20 cellular contexts compared by ENCODE assay signal in the genomic region with DNA sequence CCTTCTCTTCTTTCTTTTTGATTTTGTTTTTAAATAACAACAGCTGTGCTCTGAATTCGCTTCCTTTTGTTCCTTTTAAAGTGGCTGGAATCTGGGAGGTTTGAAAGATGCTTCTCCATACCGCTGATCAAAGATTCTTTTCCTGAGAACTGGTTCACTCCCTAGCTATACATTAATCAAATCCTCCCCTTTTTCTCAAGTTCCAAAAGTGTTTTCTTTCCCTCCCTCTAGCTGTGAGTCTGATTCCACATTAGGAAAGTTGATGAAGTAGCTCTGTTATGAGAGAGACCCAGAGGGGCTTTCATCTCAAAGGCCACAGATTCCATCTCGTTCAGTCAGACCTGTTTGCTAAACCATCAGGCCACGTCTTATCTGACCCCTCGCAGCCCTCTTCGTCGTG.
DNase-seq lines count a peak whose midpoint lies in the region; ATAC-seq and TF ChIP-seq lines count a peak whose summit lies in the region.
"Had no signal": no experiment of that assay in that cellular context is flagged by ENCODE, and none has a peak within 500 bp of the region (broad histone marks: within the 10 kb centered on the region; RNA-seq: fewer than 3 reads in every experiment).

No MANE protein-coding gene starts in this region.

- intact Hi-C loops in Right ventricle myocardium superior (cut with DNase I) = no loop called here
- intact Hi-C loops in esophagus squamous epithelium (cut with DNase I) = no loop called here

- no peaks in the 10 kb centered on the region for H3K36me3 ChIP-seq in GM23338 (ENCODE audit: insufficient read depth)
- H3K36me3 ChIP-seq in mesodermal cell (ENCODE audit: control insufficient read depth, insufficient read depth, low read length) = no peaks in the 10 kb centered on the region
- H3K36me3 ChIP-seq in esophagus squamous epithelium = no peaks in the 10 kb centered on the region

- H3K27ac ChIP-seq in GM23338 (ENCODE audit: low read depth) (no peak overlapping the region), mesodermal cell (ENCODE audit: low read depth, low read length, severe bottlenecking) (peak overlapping the region; percentile 18), esophagus squamous epithelium (no peak overlapping the region)
- H3K27ac ChIP-seq: C4-2B had no signal

- H4K20me1 ChIP-seq in GM23338 (replicated peaks; ENCODE audit: insufficient read depth) = no peaks in the 10 kb centered on the region

- DNase-seq in GM23338 (ENCODE audit: low spot score) = peak; percentile 2
- DNase-seq in renal cortical epithelial cell (ENCODE audit: low read depth) = peak; percentile 10
- DNase-seq in Right ventricle myocardium superior = no peak
- DNase-seq in esophagus squamous epithelium (lab: John Stamatoyannopoulos, UW) = no peak
- DNase-seq: Calu3; CD8-positive, alpha-beta memory T cell; DMS153; GDM1; H7; NCI-H1105; NCI-H2029 treated with DMSO at 0.1 percent for 48 hours; NCI-H226; NCI-H524; NCI-H774 had no signal

- no peaks in the 10 kb centered on the region for H3K79me2 ChIP-seq in GM23338 (replicated peaks; ENCODE audit: insufficient read depth)

- H3K27me3 Mint-ChIP-seq in GM23338 (ENCODE audit: insufficient read depth, low read depth, poor library complexity) (no peaks in the 10 kb centered on the region), brain (no peaks in the 10 kb centered on the region)
- H3K27me3 Mint-ChIP-seq: CD8-positive, alpha-beta memory T cell; IgD-negative memory B cell had no signal

- H3K27me3 ChIP-seq in GM23338 (ENCODE audit: insufficient read depth) = no peaks in the 10 kb centered on the region
- no peaks in the 10 kb centered on the region for H3K27me3 ChIP-seq in esophagus squamous epithelium

- ATAC-seq in GM23338 (no peak), Right ventricle myocardium superior (ENCODE audit: poor library complexity) (no peak), GM21390 (IDR thresholded peaks at IDR 0.05; ENCODE audit: unreplicated experiment) (no peak)
- ATAC-seq: Panc1 had no signal

- H3K4me3 ChIP-seq in GM23338 (no peak overlapping the region), mesodermal cell (ENCODE audit: extremely low read depth, insufficient read depth, low read length, poor library complexity, severe bottlenecking) (no peak overlapping the region), esophagus squamous epithelium (no peak overlapping the region)

- H3K4me3 Mint-ChIP-seq in GM23338 (no peak overlapping the region), brain (no peak overlapping the region)
- H3K4me3 Mint-ChIP-seq: CD8-positive, alpha-beta memory T cell; IgD-negative memory B cell had no signal

- no peak for TF ChIP-seq POLR2A in esophagus squamous epithelium (IDR thresholded peaks at IDR 0.05)

- peaks cover 27% of the 10 kb centered on the region for H3K4me1 ChIP-seq in GM23338 (ENCODE audit: insufficient read depth)
- no peaks in the 10 kb centered on the region for H3K4me1 ChIP-seq in mesodermal cell (ENCODE audit: control insufficient read depth, insufficient read depth, low read length, poor library complexity, severe bottlenecking)
- peaks cover 0 to 8% (median 4%) of the 10 kb centered on the region in 3 donors for H3K4me1 ChIP-seq in esophagus squamous epithelium

- H3K4me1 Mint-ChIP-seq in GM23338 = peaks cover 36% of the 10 kb centered on the region
- H3K4me1 Mint-ChIP-seq in brain = peaks cover 40% of the 10 kb centered on the region
- H3K4me1 Mint-ChIP-seq: CD8-positive, alpha-beta memory T cell; IgD-negative memory B cell had no signal

- 71 to 74% methylated on average over 5 of the region's 7 CpGs for WGBS in mesodermal cell (ENCODE audit: insufficient coverage in 2 of 2), 2 experiments
- 60 to 61% methylated on average over 7 of the region's 7 CpGs for WGBS in esophagus squamous epithelium, 2 donors

- no peaks in the 10 kb centered on the region for H3F3A ChIP-seq in GM23338 (replicated peaks; ENCODE audit: low read depth)

- H3K27ac Mint-ChIP-seq in GM23338 = no peak overlapping the region
- peak overlapping the region in 3 of 5 experiments; percentile 14 to 73 (median 45) for H3K27ac Mint-ChIP-seq in brain
- H3K27ac Mint-ChIP-seq: CD8-positive, alpha-beta memory T cell; IgD-negative memory B cell had no signal

- H3K9me3 Mint-ChIP-seq in GM23338 = no peaks in the 10 kb centered on the region
- H3K9me3 Mint-ChIP-seq in brain = peaks cover 0 to 5% (median 0%) of the 10 kb centered on the region in 5 experiments

- H3K36me3 Mint-ChIP-seq in GM23338 (ENCODE audit: low read depth) (no peaks in the 10 kb centered on the region), brain (no peaks in the 10 kb centered on the region)
- H3K36me3 Mint-ChIP-seq: CD8-positive, alpha-beta memory T cell; IgD-negative memory B cell had no signal

- H3K9me3 ChIP-seq in mesodermal cell (ENCODE audit: control insufficient read depth, low read length) (no peaks in the 10 kb centered on the region), esophagus squamous epithelium (no peaks in the 10 kb centered on the region)

- H2AFZ ChIP-seq in GM23338 = peak overlapping the region; percentile 78; the same call in 1 of the 2 replicates

- H3K9me2 ChIP-seq in GM23338 (ENCODE audit: insufficient read depth) = peaks cover 4% of the 10 kb centered on the region; the same call in 1 of the 2 replicates

- peak overlapping the region; percentile 25; the same call in 1 of the 2 replicates for H3K4me2 ChIP-seq in GM23338

- TF ChIP-seq CTCF in GM23338 (conservative IDR thresholded peaks at IDR 0.05; ENCODE audit: low read depth in 2 of 2) = no peak
- TF ChIP-seq CTCF in brain (conservative IDR thresholded peaks at IDR 0.05) = no peak
- TF ChIP-seq CTCF in esophagus squamous epithelium (IDR thresholded peaks at IDR 0.05) = no peak

TF ChIP-seq in GM23338, 12 proteins besides CTCF, POLR2A, EP300 and RAD21 (continues in another document):
- TF ChIP-seq, protein P1, sequence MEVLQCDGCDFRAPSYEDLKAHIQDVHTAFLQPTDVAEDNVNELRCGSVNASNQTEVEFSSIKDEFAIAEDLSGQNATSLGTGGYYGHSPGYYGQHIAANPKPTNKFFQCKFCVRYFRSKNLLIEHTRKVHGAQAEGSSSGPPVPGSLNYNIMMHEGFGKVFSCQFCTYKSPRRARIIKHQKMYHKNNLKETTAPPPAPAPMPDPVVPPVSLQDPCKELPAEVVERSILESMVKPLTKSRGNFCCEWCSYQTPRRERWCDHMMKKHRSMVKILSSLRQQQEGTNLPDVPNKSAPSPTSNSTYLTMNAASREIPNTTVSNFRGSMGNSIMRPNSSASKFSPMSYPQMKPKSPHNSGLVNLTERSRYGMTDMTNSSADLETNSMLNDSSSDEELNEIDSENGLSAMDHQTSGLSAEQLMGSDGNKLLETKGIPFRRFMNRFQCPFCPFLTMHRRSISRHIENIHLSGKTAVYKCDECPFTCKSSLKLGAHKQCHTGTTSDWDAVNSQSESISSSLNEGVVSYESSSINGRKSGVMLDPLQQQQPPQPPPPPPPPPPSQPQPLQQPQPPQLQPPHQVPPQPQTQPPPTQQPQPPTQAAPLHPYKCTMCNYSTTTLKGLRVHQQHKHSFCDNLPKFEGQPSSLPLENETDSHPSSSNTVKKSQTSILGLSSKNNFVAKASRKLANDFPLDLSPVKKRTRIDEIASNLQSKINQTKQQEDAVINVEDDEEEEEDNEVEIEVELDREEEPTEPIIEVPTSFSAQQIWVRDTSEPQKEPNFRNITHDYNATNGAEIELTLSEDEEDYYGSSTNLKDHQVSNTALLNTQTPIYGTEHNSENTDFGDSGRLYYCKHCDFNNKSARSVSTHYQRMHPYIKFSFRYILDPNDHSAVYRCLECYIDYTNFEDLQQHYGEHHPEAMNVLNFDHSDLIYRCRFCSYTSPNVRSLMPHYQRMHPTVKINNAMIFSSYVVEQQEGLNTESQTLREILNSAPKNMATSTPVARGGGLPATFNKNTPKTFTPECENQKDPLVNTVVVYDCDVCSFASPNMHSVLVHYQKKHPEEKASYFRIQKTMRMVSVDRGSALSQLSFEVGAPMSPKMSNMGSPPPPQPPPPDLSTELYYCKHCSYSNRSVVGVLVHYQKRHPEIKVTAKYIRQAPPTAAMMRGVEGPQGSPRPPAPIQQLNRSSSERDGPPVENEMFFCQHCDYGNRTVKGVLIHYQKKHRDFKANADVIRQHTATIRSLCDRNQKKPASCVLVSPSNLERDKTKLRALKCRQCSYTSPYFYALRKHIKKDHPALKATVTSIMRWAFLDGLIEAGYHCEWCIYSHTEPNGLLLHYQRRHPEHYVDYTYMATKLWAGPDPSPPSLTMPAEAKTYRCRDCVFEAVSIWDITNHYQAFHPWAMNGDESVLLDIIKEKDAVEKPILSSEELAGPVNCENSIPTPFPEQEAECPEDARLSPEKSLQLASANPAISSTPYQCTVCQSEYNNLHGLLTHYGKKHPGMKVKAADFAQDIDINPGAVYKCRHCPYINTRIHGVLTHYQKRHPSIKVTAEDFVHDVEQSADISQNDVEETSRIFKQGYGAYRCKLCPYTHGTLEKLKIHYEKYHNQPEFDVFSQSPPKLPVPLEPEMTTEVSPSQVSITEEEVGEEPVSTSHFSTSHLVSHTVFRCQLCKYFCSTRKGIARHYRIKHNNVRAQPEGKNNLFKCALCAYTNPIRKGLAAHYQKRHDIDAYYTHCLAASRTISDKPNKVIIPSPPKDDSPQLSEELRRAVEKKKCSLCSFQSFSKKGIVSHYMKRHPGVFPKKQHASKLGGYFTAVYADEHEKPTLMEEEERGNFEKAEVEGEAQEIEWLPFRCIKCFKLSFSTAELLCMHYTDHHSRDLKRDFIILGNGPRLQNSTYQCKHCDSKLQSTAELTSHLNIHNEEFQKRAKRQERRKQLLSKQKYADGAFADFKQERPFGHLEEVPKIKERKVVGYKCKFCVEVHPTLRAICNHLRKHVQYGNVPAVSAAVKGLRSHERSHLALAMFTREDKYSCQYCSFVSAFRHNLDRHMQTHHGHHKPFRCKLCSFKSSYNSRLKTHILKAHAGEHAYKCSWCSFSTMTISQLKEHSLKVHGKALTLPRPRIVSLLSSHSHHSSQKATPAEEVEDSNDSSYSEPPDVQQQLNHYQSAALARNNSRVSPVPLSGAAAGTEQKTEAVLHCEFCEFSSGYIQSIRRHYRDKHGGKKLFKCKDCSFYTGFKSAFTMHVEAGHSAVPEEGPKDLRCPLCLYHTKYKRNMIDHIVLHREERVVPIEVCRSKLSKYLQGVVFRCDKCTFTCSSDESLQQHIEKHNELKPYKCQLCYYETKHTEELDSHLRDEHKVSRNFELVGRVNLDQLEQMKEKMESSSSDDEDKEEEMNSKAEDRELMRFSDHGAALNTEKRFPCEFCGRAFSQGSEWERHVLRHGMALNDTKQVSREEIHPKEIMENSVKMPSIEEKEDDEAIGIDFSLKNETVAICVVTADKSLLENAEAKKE (CRISPR knock-in tag; IDR thresholded peaks at IDR 0.05) = no peak
- TF ChIP-seq ZNF114 (CRISPR knock-in tag; IDR thresholded peaks at IDR 0.05) (no peak), STAT1 (IDR thresholded peaks at IDR 0.05; ENCODE audit: unreplicated experiment) (no peak)

Comparison
In these comparisons a context has a peak if more than half of its experiments do, and no peak if none do; other contexts are left out.
1. DNase-seq: peak in GM23338 (single experiment) and renal cortical epithelial cell (single experiment); none in Right ventricle myocardium superior (single experiment) and esophagus squamous epithelium (single experiment).